Comparison of ENCODE assay signal across 1 cellular context in the genomic region with DNA sequence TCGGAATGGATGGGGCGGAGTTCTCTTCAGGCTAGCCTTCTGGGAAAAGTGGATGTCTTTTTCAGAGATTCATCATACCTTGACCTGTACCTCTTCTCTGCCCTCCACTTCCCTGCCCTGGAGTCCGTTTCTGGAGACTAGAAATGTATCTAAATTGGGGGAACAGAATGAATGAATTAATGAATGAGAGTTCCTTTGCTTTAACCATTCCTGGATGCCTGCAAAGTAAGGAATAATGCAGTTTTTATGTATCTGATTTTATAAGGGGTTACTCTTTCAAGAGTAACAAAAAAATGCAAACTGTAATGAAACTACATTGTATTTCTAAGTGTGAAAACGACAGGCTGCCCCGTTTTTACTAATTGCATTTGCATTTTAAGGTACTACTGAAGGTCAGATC.
TF ChIP-seq lines count a peak whose summit lies in the region.

No MANE protein-coding gene starts in this region.

TF ChIP-seq in GM23338, 12 proteins besides CTCF, POLR2A, EP300 and RAD21 (continued from another document):
- TF ChIP-seq, protein P1, sequence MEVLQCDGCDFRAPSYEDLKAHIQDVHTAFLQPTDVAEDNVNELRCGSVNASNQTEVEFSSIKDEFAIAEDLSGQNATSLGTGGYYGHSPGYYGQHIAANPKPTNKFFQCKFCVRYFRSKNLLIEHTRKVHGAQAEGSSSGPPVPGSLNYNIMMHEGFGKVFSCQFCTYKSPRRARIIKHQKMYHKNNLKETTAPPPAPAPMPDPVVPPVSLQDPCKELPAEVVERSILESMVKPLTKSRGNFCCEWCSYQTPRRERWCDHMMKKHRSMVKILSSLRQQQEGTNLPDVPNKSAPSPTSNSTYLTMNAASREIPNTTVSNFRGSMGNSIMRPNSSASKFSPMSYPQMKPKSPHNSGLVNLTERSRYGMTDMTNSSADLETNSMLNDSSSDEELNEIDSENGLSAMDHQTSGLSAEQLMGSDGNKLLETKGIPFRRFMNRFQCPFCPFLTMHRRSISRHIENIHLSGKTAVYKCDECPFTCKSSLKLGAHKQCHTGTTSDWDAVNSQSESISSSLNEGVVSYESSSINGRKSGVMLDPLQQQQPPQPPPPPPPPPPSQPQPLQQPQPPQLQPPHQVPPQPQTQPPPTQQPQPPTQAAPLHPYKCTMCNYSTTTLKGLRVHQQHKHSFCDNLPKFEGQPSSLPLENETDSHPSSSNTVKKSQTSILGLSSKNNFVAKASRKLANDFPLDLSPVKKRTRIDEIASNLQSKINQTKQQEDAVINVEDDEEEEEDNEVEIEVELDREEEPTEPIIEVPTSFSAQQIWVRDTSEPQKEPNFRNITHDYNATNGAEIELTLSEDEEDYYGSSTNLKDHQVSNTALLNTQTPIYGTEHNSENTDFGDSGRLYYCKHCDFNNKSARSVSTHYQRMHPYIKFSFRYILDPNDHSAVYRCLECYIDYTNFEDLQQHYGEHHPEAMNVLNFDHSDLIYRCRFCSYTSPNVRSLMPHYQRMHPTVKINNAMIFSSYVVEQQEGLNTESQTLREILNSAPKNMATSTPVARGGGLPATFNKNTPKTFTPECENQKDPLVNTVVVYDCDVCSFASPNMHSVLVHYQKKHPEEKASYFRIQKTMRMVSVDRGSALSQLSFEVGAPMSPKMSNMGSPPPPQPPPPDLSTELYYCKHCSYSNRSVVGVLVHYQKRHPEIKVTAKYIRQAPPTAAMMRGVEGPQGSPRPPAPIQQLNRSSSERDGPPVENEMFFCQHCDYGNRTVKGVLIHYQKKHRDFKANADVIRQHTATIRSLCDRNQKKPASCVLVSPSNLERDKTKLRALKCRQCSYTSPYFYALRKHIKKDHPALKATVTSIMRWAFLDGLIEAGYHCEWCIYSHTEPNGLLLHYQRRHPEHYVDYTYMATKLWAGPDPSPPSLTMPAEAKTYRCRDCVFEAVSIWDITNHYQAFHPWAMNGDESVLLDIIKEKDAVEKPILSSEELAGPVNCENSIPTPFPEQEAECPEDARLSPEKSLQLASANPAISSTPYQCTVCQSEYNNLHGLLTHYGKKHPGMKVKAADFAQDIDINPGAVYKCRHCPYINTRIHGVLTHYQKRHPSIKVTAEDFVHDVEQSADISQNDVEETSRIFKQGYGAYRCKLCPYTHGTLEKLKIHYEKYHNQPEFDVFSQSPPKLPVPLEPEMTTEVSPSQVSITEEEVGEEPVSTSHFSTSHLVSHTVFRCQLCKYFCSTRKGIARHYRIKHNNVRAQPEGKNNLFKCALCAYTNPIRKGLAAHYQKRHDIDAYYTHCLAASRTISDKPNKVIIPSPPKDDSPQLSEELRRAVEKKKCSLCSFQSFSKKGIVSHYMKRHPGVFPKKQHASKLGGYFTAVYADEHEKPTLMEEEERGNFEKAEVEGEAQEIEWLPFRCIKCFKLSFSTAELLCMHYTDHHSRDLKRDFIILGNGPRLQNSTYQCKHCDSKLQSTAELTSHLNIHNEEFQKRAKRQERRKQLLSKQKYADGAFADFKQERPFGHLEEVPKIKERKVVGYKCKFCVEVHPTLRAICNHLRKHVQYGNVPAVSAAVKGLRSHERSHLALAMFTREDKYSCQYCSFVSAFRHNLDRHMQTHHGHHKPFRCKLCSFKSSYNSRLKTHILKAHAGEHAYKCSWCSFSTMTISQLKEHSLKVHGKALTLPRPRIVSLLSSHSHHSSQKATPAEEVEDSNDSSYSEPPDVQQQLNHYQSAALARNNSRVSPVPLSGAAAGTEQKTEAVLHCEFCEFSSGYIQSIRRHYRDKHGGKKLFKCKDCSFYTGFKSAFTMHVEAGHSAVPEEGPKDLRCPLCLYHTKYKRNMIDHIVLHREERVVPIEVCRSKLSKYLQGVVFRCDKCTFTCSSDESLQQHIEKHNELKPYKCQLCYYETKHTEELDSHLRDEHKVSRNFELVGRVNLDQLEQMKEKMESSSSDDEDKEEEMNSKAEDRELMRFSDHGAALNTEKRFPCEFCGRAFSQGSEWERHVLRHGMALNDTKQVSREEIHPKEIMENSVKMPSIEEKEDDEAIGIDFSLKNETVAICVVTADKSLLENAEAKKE (CRISPR knock-in tag; IDR thresholded peaks at IDR 0.05), result no peak
TF ChIP-seq in GM23338: peak in this region for 0.
